In the genomic region with DNA sequence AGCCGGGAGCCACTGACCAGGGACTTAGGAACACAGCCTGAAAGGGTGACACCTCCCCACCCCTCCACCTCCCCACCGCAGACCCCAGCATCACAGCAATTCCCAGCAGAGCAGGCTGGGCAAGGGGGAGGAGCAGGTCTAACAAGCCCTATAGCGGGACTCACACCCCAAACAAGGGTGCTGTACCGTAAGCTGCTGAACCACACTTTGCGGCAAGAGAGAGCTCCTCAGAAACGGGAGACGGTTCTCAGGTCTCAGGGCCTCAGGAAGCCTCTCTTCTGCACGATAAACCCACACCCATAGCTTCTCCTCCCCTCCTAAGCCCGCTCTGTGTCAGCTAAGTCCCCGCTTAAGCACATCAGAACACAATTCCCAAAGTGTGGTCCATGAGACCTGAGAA, we compare ENCODE assay signal across 21 cellular contexts.
"Had no signal": no experiment of that assay in that cellular context is flagged by ENCODE, and none has a peak within 500 bp of the region (broad histone marks: within the 10 kb centered on the region; RNA-seq: fewer than 3 reads in every experiment).

No MANE protein-coding gene starts in this region.

- H3K9me3 ChIP-seq: esophagus squamous epithelium, left lung, right atrium auricular region, stomach, testis, upper lobe of left lung had no signal

- H3K4me3 ChIP-seq: esophagus squamous epithelium, left lung, right atrium auricular region, skin epidermis, stomach, testis, upper lobe of left lung had no signal

- H3K27me3 ChIP-seq: esophagus squamous epithelium, left lung, right atrium auricular region, stomach, testis, upper lobe of left lung had no signal

- H3K27ac ChIP-seq: esophagus squamous epithelium, left lung, right atrium auricular region, skin epidermis, stomach, testis, upper lobe of left lung had no signal

- H3K4me1 ChIP-seq: right atrium auricular region had no signal

- H3K4me3 Mint-ChIP-seq: activated T-cell treated with anti-CD3 and anti-CD28 coated beads, Interleukin-2, amount 50 U/mL, for 24 hours; natural killer cell treated with Interleukin-12 subunit alpha and Interleukin-12 subunit beta and Interleukin-15 and Interleukin-18, amount 100 ng/mL, for 72 hours; T-helper 2 cell treated with Interferon-gamma antibody and Interleukin-4, amounts not matched to agents 5 μg/mL and 100 μg/mL, for 36 hours had no signal

- DNase-seq: activated CD4-positive, alpha-beta T cell treated with anti-CD3 and anti-CD28 coated beads, Interleukin-2, amount 50 U/mL, for 48 hours; activated effector memory CD4-positive, alpha-beta T cell treated with Interleukin-2 at 50 U/mL for 16 hours; activated T-cell treated with anti-CD3 and anti-CD28 coated beads, Interleukin-2, amount 50 U/mL, for 24 hours; aorta; cortex of kidney; effector CD4-positive, alpha-beta T cell; esophagus squamous epithelium; foreskin fibroblast; hippocampal formation; left lung; occipital lobe; stimulated activated CD4-positive, alpha-beta T cell treated with anti-CD3 and anti-CD28 coated beads, Interleukin-4, amount 100 ng/mL, for 4 hours; stomach; SW 1271; testis had no signal

- ATAC-seq: left lung; natural killer cell treated with Interleukin-12 subunit alpha and Interleukin-12 subunit beta and Interleukin-15 and Interleukin-18, amount 100 ng/mL, for 72 hours had no signal

- H3K9me3 Mint-ChIP-seq: activated T-cell treated with anti-CD3 and anti-CD28 coated beads, Interleukin-2, amount 50 U/mL, for 24 hours; natural killer cell treated with Interleukin-12 subunit alpha and Interleukin-12 subunit beta and Interleukin-15 and Interleukin-18, amount 100 ng/mL, for 72 hours; T-helper 2 cell treated with Interferon-gamma antibody and Interleukin-4, amounts not matched to agents 5 μg/mL and 100 μg/mL, for 36 hours had no signal

- H3K36me3 ChIP-seq: esophagus squamous epithelium, left lung, right atrium auricular region, stomach, upper lobe of left lung had no signal

- H3K36me3 Mint-ChIP-seq: natural killer cell treated with Interleukin-12 subunit alpha and Interleukin-12 subunit beta and Interleukin-15 and Interleukin-18, amount 100 ng/mL, for 72 hours had no signal

- H3K27ac Mint-ChIP-seq: activated T-cell treated with anti-CD3 and anti-CD28 coated beads, Interleukin-2, amount 50 U/mL, for 24 hours; natural killer cell treated with Interleukin-12 subunit alpha and Interleukin-12 subunit beta and Interleukin-15 and Interleukin-18, amount 100 ng/mL, for 72 hours; progenitor cell of endocrine pancreas; T-helper 2 cell treated with Interferon-gamma antibody and Interleukin-4, amounts not matched to agents 5 μg/mL and 100 μg/mL, for 36 hours had no signal
